ENCODE assay signal across 8 cellular contexts in genomic region chr5:122311888-122312669, GRCh38. TPM values are rescaled to one million over a fixed set of nuclear protein-coding genes. Genes with fewer than 3 reads are reported as not detected.
DNase-seq lines count a peak whose midpoint lies in the region; ATAC-seq and TF ChIP-seq lines count a peak whose summit lies in the region.

SNCAIP (plus strand) TSS chr5:122312237; CDS start chr5:122391135, 78,898 bp downstream.

- POLR2A ChIA-PET in activated CD4-positive, alpha-beta T cell treated with anti-CD3 and anti-CD28 coated beads for 36 hours (lab: Charles Lee), result no interaction called here
- POLR2A ChIA-PET in activated B cell treated with CpG ODN at 0.5 μM for 24 hours (lab: Charles Lee), result no interaction called here

- no peaks in the 10 kb centered on the region for H3K79me1 ChIP-seq in neuronal stem cell (ENCODE audit: low read depth, low read length)

- H3K36me3 ChIP-seq in neuronal stem cell (replicated peaks in 1 of 2; ENCODE audit: control insufficient read depth in 2 of 2, insufficient read depth in 2 of 2, low read length in 2 of 2), result no peaks in the 10 kb centered on the region

- DNase-seq in activated CD4-positive, alpha-beta T cell treated with anti-CD3 and anti-CD28 coated beads for 36 hours, result peak; percentile 24
- no peak for DNase-seq in activated CD4-positive, alpha-beta T cell treated with anti-CD3 and anti-CD28 coated beads, Interleukin-2, amount 50 U/mL, for 48 hours
- DNase-seq in activated B cell treated with CpG ODN at 0.5 μM for 24 hours (no peak), glomerular endothelial cell (ENCODE audit: extremely low read depth, low read depth, low spot score) (no peak), neuronal stem cell (ENCODE audit: low spot score) (peak; percentile 59), epidermal melanocyte (ENCODE audit: insufficient read length, low spot score) (no peak)
- no peak for DNase-seq in stimulated activated CD4-positive, alpha-beta T cell treated with anti-CD3 and anti-CD28 coated beads, Interleukin-12 subunit alpha, Interleukin-12 subunit beta, amount 100 ng/mL, for 4 hours

- H3K9me3 Mint-ChIP-seq in activated CD4-positive, alpha-beta T cell treated with anti-CD3 and anti-CD28 coated beads for 36 hours (ENCODE audit: low read depth), result no peaks in the 10 kb centered on the region
- H3K9me3 Mint-ChIP-seq in activated B cell treated with CpG ODN at 0.5 μM for 24 hours, result no peaks in the 10 kb centered on the region

- H2AK5ac ChIP-seq in neuronal stem cell (ENCODE audit: low read depth, low read length), result peak within 1 kb of the TSS; percentile 39

- no peaks in the 10 kb centered on the region for H3K9me3 ChIP-seq in neuronal stem cell (replicated peaks in 1 of 2; ENCODE audit: control insufficient read depth in 2 of 2, insufficient read depth in 1 of 2, low read depth in 1 of 2, low read length in 2 of 2)

- peak within 1 kb of the TSS; percentile 23 for H3K23ac ChIP-seq in neuronal stem cell (ENCODE audit: low read depth, low read length, poor library complexity)

- peak within 1 kb of the TSS; percentile 72 for H3K9ac ChIP-seq in neuronal stem cell (ENCODE audit: low read depth, low read length, poor library complexity)

- no peak within 1 kb of the TSS for H3K27ac Mint-ChIP-seq in activated CD4-positive, alpha-beta T cell treated with anti-CD3 and anti-CD28 coated beads for 36 hours
- no peak within 1 kb of the TSS for H3K27ac Mint-ChIP-seq in activated B cell treated with CpG ODN at 0.5 μM for 24 hours

- H3K27me3 ChIP-seq in neuronal stem cell (ENCODE audit: control insufficient read depth in 3 of 3, insufficient read depth in 3 of 3, low read depth in 1 of 3, low read length in 3 of 3), result peaks cover 0 to 54% (median 8%) of the 10 kb centered on the region in 3 experiments

- H3K4ac ChIP-seq in neuronal stem cell (ENCODE audit: low read length), result no peak within 1 kb of the TSS

- H3K27me3 Mint-ChIP-seq in activated CD4-positive, alpha-beta T cell treated with anti-CD3 and anti-CD28 coated beads for 36 hours, result peaks cover 50% of the 10 kb centered on the region
- H3K27me3 Mint-ChIP-seq in activated B cell treated with CpG ODN at 0.5 μM for 24 hours, result peaks cover 62% of the 10 kb centered on the region

- H2BK15ac ChIP-seq in neuronal stem cell (ENCODE audit: low read length), result no peak within 1 kb of the TSS

- intact Hi-C loops in activated CD4-positive, alpha-beta T cell treated with anti-CD3 and anti-CD28 coated beads for 36 hours (cut with DNase I, micrococcal nuclease), result loop anchor here in 1 of 2 experiments (10.0 kb wide), 1 partner anchor 783 kb away; no protein-coding TSS in a partner anchor
- intact Hi-C loops in activated B cell treated with CpG ODN at 0.5 μM for 24 hours (cut with micrococcal nuclease), result no loop called here

- TF ChIP-seq CTCF in activated B cell treated with CpG ODN at 0.5 μM for 24 hours (IDR thresholded peaks at IDR 0.05), result no peak

- no peak for ATAC-seq in activated CD4-positive, alpha-beta T cell treated with anti-CD3 and anti-CD28 coated beads for 36 hours
- ATAC-seq in HG03066 (IDR thresholded peaks at IDR 0.05; ENCODE audit: low read depth, unreplicated experiment), result peak; percentile 57
- no peak for ATAC-seq in activated B cell treated with CpG ODN at 0.5 μM for 24 hours (ENCODE audit: low read depth)

- peak within 1 kb of the TSS; percentile 95 for H3K4me2 ChIP-seq in neuronal stem cell (ENCODE audit: insufficient read depth, low read length, poor library complexity, severe bottlenecking)

- peaks cover 5% of the 10 kb centered on the region for H3K4me1 Mint-ChIP-seq in activated CD4-positive, alpha-beta T cell treated with anti-CD3 and anti-CD28 coated beads for 36 hours
- H3K4me1 Mint-ChIP-seq in activated B cell treated with CpG ODN at 0.5 μM for 24 hours, result peaks cover 14% of the 10 kb centered on the region

- peak within 1 kb of the TSS; percentile 54 to 91 for H3K4me3 ChIP-seq in neuronal stem cell (ENCODE audit: low read length in 2 of 2)

- no peaks in the 10 kb centered on the region for H3K36me3 Mint-ChIP-seq in activated CD4-positive, alpha-beta T cell treated with anti-CD3 and anti-CD28 coated beads for 36 hours (ENCODE audit: low read depth)
- H3K36me3 Mint-ChIP-seq in activated B cell treated with CpG ODN at 0.5 μM for 24 hours (ENCODE audit: low read depth), result no peaks in the 10 kb centered on the region

- H3K4me3 Mint-ChIP-seq in activated CD4-positive, alpha-beta T cell treated with anti-CD3 and anti-CD28 coated beads for 36 hours, result no peak within 1 kb of the TSS
- H3K4me3 Mint-ChIP-seq in activated B cell treated with CpG ODN at 0.5 μM for 24 hours, result peak within 1 kb of the TSS; percentile 39

- no peak within 1 kb of the TSS for H3K27ac ChIP-seq in neuronal stem cell (replicated peaks; ENCODE audit: low read length)

- H2BK12ac ChIP-seq in neuronal stem cell (ENCODE audit: low read length), result peak within 1 kb of the TSS; percentile 7

- no peak within 1 kb of the TSS for H4K8ac ChIP-seq in neuronal stem cell (ENCODE audit: low read depth, low read length)

- WGBS in neuronal stem cell (ENCODE audit: extremely low coverage in 2 of 2, insufficient read length in 2 of 2, insufficient replicate concordance in 1 of 2), 2 donors, result no CpG with 5 or more reads among the region's 91 CpGs

- peak within 1 kb of the TSS; percentile 94 for H3K18ac ChIP-seq in neuronal stem cell (ENCODE audit: low read length)

- H2AFZ ChIP-seq in neuronal stem cell (ENCODE audit: low read length), result peak within 1 kb of the TSS; percentile 98

- CTCF ChIA-PET in activated CD4-positive, alpha-beta T cell treated with anti-CD3 and anti-CD28 coated beads for 36 hours (lab: Charles Lee), result interaction anchor here (0.7 kb wide), 1 partner anchor 194 kb away, joined by 3 read pairs; no protein-coding TSS in a partner anchor
- CTCF ChIA-PET in activated B cell treated with CpG ODN at 0.5 μM for 24 hours (lab: Charles Lee), result no interaction called here

- peak within 1 kb of the TSS; percentile 36 for H2BK120ac ChIP-seq in neuronal stem cell (ENCODE audit: low read depth, low read length)

- peak within 1 kb of the TSS; percentile 78 for H3K14ac ChIP-seq in neuronal stem cell (ENCODE audit: low read length)

- peaks cover 0 to 3% of the 10 kb centered on the region in 2 donors for H3K4me1 ChIP-seq in neuronal stem cell (ENCODE audit: control insufficient read depth in 2 of 2, insufficient read depth in 1 of 2, low read depth in 1 of 2, low read length in 2 of 2)

- H2BK5ac ChIP-seq in neuronal stem cell (ENCODE audit: low read length), result peak within 1 kb of the TSS; percentile 67

- H4K91ac ChIP-seq in neuronal stem cell (ENCODE audit: low read depth, low read length, poor library complexity), result no peak within 1 kb of the TSS

RNA-seq across cellular contexts. Expression of gene SNCAIP, which starts in this region (rescaled TPM):
- total RNA-seq in activated CD4-positive, alpha-beta T cell treated with anti-CD3 and anti-CD28 coated beads for 36 hours, result not detected
- total RNA-seq in activated B cell treated with CpG ODN at 0.5 μM for 24 hours, result not detected in 2 replicates
- 18.4 and 44.8 TPM in 2 replicates for total RNA-seq in glomerular endothelial cell
- polyA plus RNA-seq in neuronal stem cell (2013, experiment 1 of 2), result 10.4 TPM
- polyA plus RNA-seq in neuronal stem cell (2013, experiment 2 of 2), result 10.8 TPM

Comparison
In these comparisons a context has a peak if more than half of its experiments do, and no peak if none do; other contexts are left out.
1. RNA of gene SNCAIP (total RNA-seq): 18.4 to 44.8 TPM in glomerular endothelial cell; not detected in activated B cell treated with CpG ODN at 0.5 μM for 24 hours and not detected in activated CD4-positive, alpha-beta T cell treated with anti-CD3 and anti-CD28 coated beads for 36 hours; every median in the first group is over 10 times any median in the second.
2. Peak in DNase-seq in activated CD4-positive, alpha-beta T cell treated with anti-CD3 and anti-CD28 coated beads for 36 hours; RNA of the gene not detected or under 1 TPM.